1 cellular context compared by ENCODE assay signal in genomic region chr16:87008664-87009063, GRCh38.
TF ChIP-seq lines count a peak whose summit lies in the region.

No MANE protein-coding gene starts in this region.

TF ChIP-seq in H1, 55 proteins besides CTCF, POLR2A, EP300 and RAD21:
- peak; percentile 61; the same call in 1 of the 2 replicates for TF ChIP-seq YY1 (IDR thresholded peaks at IDR 0.05; ENCODE audit: low read depth, low read length)
- TF ChIP-seq HDAC2 (IDR thresholded peaks at IDR 0.05; ENCODE audit: borderline replicate concordance in 1 of 2, low read depth in 2 of 2, low read length in 2 of 2): no peak
- no peak for TF ChIP-seq TBP (IDR thresholded peaks at IDR 0.05; ENCODE audit: low read depth, low read length)
- TF ChIP-seq SP1 (IDR thresholded peaks at IDR 0.05; ENCODE audit: low read depth, low read length): no peak
- no peak for TF ChIP-seq TAF7 (optimal IDR thresholded peaks at IDR 0.05; ENCODE audit: borderline replicate concordance, low read depth, low read length)
